ENCODE assay signal across 8 cellular contexts in the genomic region with DNA sequence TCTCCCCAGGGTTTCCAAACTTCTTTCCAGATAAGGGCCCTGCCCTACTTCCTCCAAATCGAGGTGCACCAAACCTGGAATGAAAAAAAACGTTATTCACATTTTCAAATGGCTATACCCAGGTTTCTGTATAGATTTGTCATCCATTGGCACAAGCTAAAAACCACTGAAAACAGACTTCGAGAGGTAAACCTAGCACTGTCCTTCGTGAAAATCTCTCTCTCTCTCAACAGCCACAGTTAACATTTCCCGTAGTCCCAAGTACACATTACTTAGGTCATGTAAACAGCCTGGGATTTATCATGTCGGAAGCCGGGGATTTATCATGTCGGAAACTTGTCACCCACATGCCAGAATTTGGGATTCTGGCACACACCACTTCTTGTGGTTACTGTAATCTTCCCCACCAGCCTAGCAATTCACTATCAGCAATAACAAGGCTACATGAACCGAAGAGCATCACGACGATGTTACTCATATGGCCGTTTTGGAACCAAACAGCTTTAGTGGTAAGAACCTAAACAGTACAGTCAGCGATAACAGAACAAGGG. TPM values are rescaled to one million over a fixed set of nuclear protein-coding genes. Genes with fewer than 3 reads are reported as not detected.
DNase-seq lines count a peak whose midpoint lies in the region; ATAC-seq and TF ChIP-seq lines count a peak whose summit lies in the region.

No MANE protein-coding gene starts in this region.

- H3K79me1 ChIP-seq in mesenchymal stem cell (replicated peaks; ENCODE audit: low read length, poor library complexity, severe bottlenecking), result peaks cover 3% of the 10 kb centered on the region

- H3K27ac Mint-ChIP-seq in brain, result peak overlapping the region; percentile 100

- peak overlapping the region; percentile 23 for H2BK120ac ChIP-seq in mesenchymal stem cell (ENCODE audit: low read depth, low read length)

- no peak overlapping the region for H2AFZ ChIP-seq in mesenchymal stem cell (ENCODE audit: low read depth, low read length)

- 2% methylated on average over 13 of the region's 13 CpGs for WGBS in mesenchymal stem cell

- peaks cover 73% of the 10 kb centered on the region for H3K4me1 Mint-ChIP-seq in brain

- H3K4me3 Mint-ChIP-seq in brain, result peak overlapping the region; percentile 93 to 100 (median 99)

- no peak overlapping the region for H2BK5ac ChIP-seq in mesenchymal stem cell (ENCODE audit: low read depth, low read length, poor library complexity, severe bottlenecking)

- no peak overlapping the region for H2BK12ac ChIP-seq in mesenchymal stem cell (ENCODE audit: low read length in 2 of 2)

- H3K27me3 ChIP-seq in HL-60 (ENCODE audit: insufficient read depth, poor library complexity, severe bottlenecking) (no peaks in the 10 kb centered on the region), mesenchymal stem cell (ENCODE audit: control insufficient read depth in 1 of 2, insufficient read depth in 1 of 2, low read length in 2 of 2) (no peaks in the 10 kb centered on the region), vagina (no peaks in the 10 kb centered on the region)

- intact Hi-C loops in vagina (cut with DNase I), result no loop called here

- H3K18ac ChIP-seq in mesenchymal stem cell (ENCODE audit: low read depth in 1 of 2, low read length in 2 of 2), result no peak overlapping the region

- H3K4me3 ChIP-seq in HL-60 (replicated peaks; ENCODE audit: insufficient read depth, low read length), result peak overlapping the region; percentile 91
- peak overlapping the region; percentile 85 to 93 for H3K4me3 ChIP-seq in mesenchymal stem cell (ENCODE audit: insufficient read depth in 1 of 2, low read depth in 1 of 2, low read length in 2 of 2)
- peak overlapping the region; percentile 76 to 89 for H3K4me3 ChIP-seq in vagina

- peak; percentile 42 for DNase-seq in ACHN
- DNase-seq in HL-60 (ENCODE audit: low read depth in 1 of 2, low spot score in 1 of 2), result peak in 1 of 2 experiments; percentile 34
- DNase-seq in mesenchymal stem cell, result peak; percentile 73
- no peak for DNase-seq in vagina (ENCODE audit: extremely low spot score in 2 of 2)
- DNase-seq in activated CD8-positive, alpha-beta memory T cell treated with anti-CD3 and anti-CD28 coated beads for 24 hours, result no peak

- H3K27ac ChIP-seq in HL-60 (replicated peaks) (peak overlapping the region; percentile 98), mesenchymal stem cell (ENCODE audit: low read length, poor library complexity, severe bottlenecking) (peak overlapping the region; percentile 52), vagina (peak overlapping the region; percentile 99)

- no peak overlapping the region for H3K14ac ChIP-seq in mesenchymal stem cell (ENCODE audit: low read length in 2 of 2)

- no peak overlapping the region for H4K8ac ChIP-seq in mesenchymal stem cell (ENCODE audit: low read length)

- TF ChIP-seq CTCF in HL-60 (IDR thresholded peaks at IDR 0.05; ENCODE audit: insufficient read depth, low read length) (no peak), brain (conservative IDR thresholded peaks at IDR 0.05) (no peak), vagina (IDR thresholded peaks at IDR 0.05) (no peak)

- H3K4me2 ChIP-seq in mesenchymal stem cell (ENCODE audit: low read length, poor library complexity, severe bottlenecking), result peak overlapping the region; percentile 73

- no peak overlapping the region for H2AK5ac ChIP-seq in mesenchymal stem cell (ENCODE audit: low read length, severe bottlenecking)

- H3K9ac ChIP-seq in mesenchymal stem cell (ENCODE audit: low read length), result peak overlapping the region; percentile 100

- H3K4me1 ChIP-seq in mesenchymal stem cell (ENCODE audit: control insufficient read depth, insufficient read depth, low read depth, low read length) (peaks cover 6% of the 10 kb centered on the region), vagina (peaks cover 73% of the 10 kb centered on the region)

- H3K27me3 Mint-ChIP-seq in brain, result peaks cover 31% of the 10 kb centered on the region

- H3K36me3 ChIP-seq in mesenchymal stem cell (ENCODE audit: control insufficient read depth in 1 of 2, insufficient read depth in 2 of 2, low read depth in 1 of 2, low read length in 2 of 2) (peaks cover 17 to 63% of the 10 kb centered on the region in 2 experiments), vagina (peaks cover 12 to 49% of the 10 kb centered on the region in 2 donors)

- H3K9me3 ChIP-seq in mesenchymal stem cell (ENCODE audit: control insufficient read depth, low read length), result no peaks in the 10 kb centered on the region
- H3K9me3 ChIP-seq in vagina, result no peaks in the 10 kb centered on the region

- H3K9me3 Mint-ChIP-seq in brain, result peaks cover 0 to 3% (median 0%) of the 10 kb centered on the region in 5 experiments

- no peak overlapping the region for H3K4ac ChIP-seq in mesenchymal stem cell (ENCODE audit: low read depth in 1 of 2, low read length in 2 of 2)

- no peak overlapping the region for H4K91ac ChIP-seq in mesenchymal stem cell (ENCODE audit: low read length)

- in situ Hi-C loops in ACHN (cut with HindIII; ENCODE audit: low pct_ligation_motif_present, low pct_unique_long_range_greater_than_20kb, low sequenced_read_pairs), result no loop called here

- TF ChIP-seq POLR2A in vagina (IDR thresholded peaks at IDR 0.05), result no peak

- ATAC-seq in GM21737 (IDR thresholded peaks at IDR 0.05; ENCODE audit: unreplicated experiment), result no peak
- ATAC-seq in HG03521 (IDR thresholded peaks at IDR 0.05; ENCODE audit: unreplicated experiment), result no peak

- H3K23ac ChIP-seq in mesenchymal stem cell (ENCODE audit: low read length in 2 of 2), result no peak overlapping the region

- H3K36me3 Mint-ChIP-seq in brain, result peaks cover 79% of the 10 kb centered on the region

- no peak overlapping the region for H2BK15ac ChIP-seq in mesenchymal stem cell (ENCODE audit: low read depth, poor library complexity, severe bottlenecking)

RNA-seq across cellular contexts. Expression of gene DDX5, which starts 1.2 kb away (rescaled TPM):
- 371 TPM for polyA plus RNA-seq in brain (ENCODE audit: insufficient read depth, low read depth, low replicate concordance)
- polyA plus RNA-seq in mesenchymal stem cell (2013, experiment 1 of 2), result 649 TPM
- 611 TPM for polyA plus RNA-seq in mesenchymal stem cell (2013, experiment 2 of 2)
- total RNA-seq in vagina, result 618 TPM

RNA-seq across cellular contexts. Expression of gene CEP95, which starts 1.9 kb away (rescaled TPM):
- 12.4 TPM for polyA plus RNA-seq in brain (ENCODE audit: insufficient read depth, low read depth, low replicate concordance)
- polyA plus RNA-seq in mesenchymal stem cell (2013, experiment 1 of 2), result 26.6 TPM
- 22.1 TPM for polyA plus RNA-seq in mesenchymal stem cell (2013, experiment 2 of 2)
- 50.8 TPM for total RNA-seq in vagina

RNA-seq across cellular contexts. Expression of gene POLG2, which starts 8.0 kb away (rescaled TPM):
- 4.6 TPM for polyA plus RNA-seq in brain (ENCODE audit: insufficient read depth, low read depth, low replicate concordance)
- polyA plus RNA-seq in mesenchymal stem cell (2013, experiment 1 of 2), result 6.1 TPM
- 5.5 TPM for polyA plus RNA-seq in mesenchymal stem cell (2013, experiment 2 of 2)
- total RNA-seq in vagina, result 16.7 TPM

RNA-seq across cellular contexts. Expression of gene MILR1, which starts 55.9 kb away (rescaled TPM):
- 0.90 TPM for polyA plus RNA-seq in brain (ENCODE audit: insufficient read depth, low read depth, low replicate concordance)
- polyA plus RNA-seq in mesenchymal stem cell (2013, experiment 1 of 2), result 6.6 TPM
- polyA plus RNA-seq in mesenchymal stem cell (2013, experiment 2 of 2), result 7.6 TPM
- 11.0 TPM for total RNA-seq in vagina

Comparison
In these comparisons a context has a peak if more than half of its experiments do, and no peak if none do; other contexts are left out.
1. DNase-seq: peak in ACHN (single experiment) and mesenchymal stem cell (single experiment); none in vagina (0 of 2) and activated CD8-positive, alpha-beta memory T cell treated with anti-CD3 and anti-CD28 coated beads for 24 hours (single experiment).
2. Peak in every context shown above with its lines, with median percentiles within 50 percentile points of each other: H3K27ac ChIP-seq and H3K4me3 ChIP-seq.